Comparison of ENCODE assay signal across 21 cellular contexts in genomic region chr11:123306531-123306930, GRCh38.
"Had no signal": no experiment of that assay in that cellular context is flagged by ENCODE, and none has a peak within 500 bp of the region (broad histone marks: within the 10 kb centered on the region; RNA-seq: fewer than 3 reads in every experiment).

No MANE protein-coding gene starts in this region.

- H3K27ac Mint-ChIP-seq: dendritic cell treated with granulocyte-macrophage colony-stimulating factor and Interleukin-4, amounts not matched to agents 40 ng/mL and 50 ng/mL, for 4 days; effector memory CD8-positive, alpha-beta T cell; naive thymus-derived CD4-positive, alpha-beta T cell; nephron progenitor cell had no signal

- H3K4me3 ChIP-seq: esophagus muscularis mucosa, gastroesophageal sphincter, prostate gland, sigmoid colon, skin epidermis, stomach, thoracic aorta had no signal

- H3K36me3 Mint-ChIP-seq: naive thymus-derived CD4-positive, alpha-beta T cell had no signal

- H3K9me3 ChIP-seq: esophagus muscularis mucosa, gastroesophageal sphincter, prostate gland, sigmoid colon, stomach, thoracic aorta had no signal

- H3K9me3 Mint-ChIP-seq: dendritic cell treated with granulocyte-macrophage colony-stimulating factor and Interleukin-4, amounts not matched to agents 40 ng/mL and 50 ng/mL, for 4 days; effector memory CD8-positive, alpha-beta T cell; naive thymus-derived CD4-positive, alpha-beta T cell; nephron progenitor cell had no signal

- H3K27ac ChIP-seq: epithelial cell of prostate, esophagus muscularis mucosa, gastroesophageal sphincter, parathyroid adenoma, prostate gland, sigmoid colon, stomach, thoracic aorta had no signal

- ATAC-seq: effector memory CD8-positive, alpha-beta T cell; gastroesophageal sphincter; left colon; naive thymus-derived CD4-positive, alpha-beta T cell had no signal

- H3K36me3 ChIP-seq: esophagus muscularis mucosa, gastroesophageal sphincter, prostate gland, sigmoid colon, stomach, thoracic aorta had no signal

- H3K4me1 ChIP-seq: parathyroid adenoma, prostate gland had no signal

- H3K4me3 Mint-ChIP-seq: dendritic cell treated with granulocyte-macrophage colony-stimulating factor and Interleukin-4, amounts not matched to agents 40 ng/mL and 50 ng/mL, for 4 days; effector memory CD8-positive, alpha-beta T cell; naive thymus-derived CD4-positive, alpha-beta T cell; nephron progenitor cell had no signal

- H3K27me3 ChIP-seq: sigmoid colon had no signal

- DNase-seq: effector memory CD8-positive, alpha-beta T cell; glutamatergic neuron; hippocampal formation; left colon; mesendoderm; naive thymus-derived CD4-positive, alpha-beta T cell; nephron progenitor cell; sigmoid colon; stimulated activated CD4-positive, alpha-beta T cell treated with anti-CD3 and anti-CD28 coated beads, Interleukin-12 subunit alpha, Interleukin-12 subunit beta, amount 100 ng/mL, for 4 hours; stimulated activated naive CD4-positive, alpha-beta T cell; stomach; substantia nigra; trophoblast cell had no signal
